7 cellular contexts compared by ENCODE assay signal in genomic region chr7:73520673-73521635, GRCh38. TPM values are rescaled to one million over a fixed set of nuclear protein-coding genes. Genes with fewer than 3 reads are reported as not detected.
DNase-seq lines count a peak whose midpoint lies in the region; TF ChIP-seq lines count a peak whose summit lies in the region.

No MANE protein-coding gene starts in this region.

- H3K4me1 Mint-ChIP-seq in activated CD4-positive, alpha-beta T cell treated with anti-CD3 and anti-CD28 coated beads, Interleukin-2, amount 10 ng/mL, durations not matched to agents 7 days and 5 days: peaks cover 55% of the 10 kb centered on the region
- peaks cover 27% of the 10 kb centered on the region for H3K4me1 Mint-ChIP-seq in progenitor cell of endocrine pancreas (ENCODE audit: low read depth)

- no peaks in the 10 kb centered on the region for H3K9me3 ChIP-seq in HUES48 (ENCODE audit: control insufficient read depth, insufficient read depth, low read length)

- no peaks in the 10 kb centered on the region for H3K27me3 Mint-ChIP-seq in activated CD4-positive, alpha-beta T cell treated with anti-CD3 and anti-CD28 coated beads, Interleukin-2, amount 10 ng/mL, durations not matched to agents 7 days and 5 days
- H3K27me3 Mint-ChIP-seq in progenitor cell of endocrine pancreas: no peaks in the 10 kb centered on the region

- CTCF ChIA-PET in activated CD4-positive, alpha-beta T cell treated with anti-CD3 and anti-CD28 coated beads, Interleukin-2, amount 10 ng/mL, durations not matched to agents 7 days and 5 days (lab: Charles Lee): interaction anchor here (1.5 to 4.1 kb wide), 5 partner anchors 17 to 213 kb away, joined by 3 to 18 read pairs (median 5); no protein-coding TSS in a partner anchor

- H3K4me3 ChIP-seq in HUES48 (ENCODE audit: low read depth, low read length) (peak overlapping the region; percentile 69), foreskin fibroblast (ENCODE audit: low read depth in 1 of 2, low read length in 2 of 2) (peak overlapping the region; percentile 65 to 84)

- no peaks in the 10 kb centered on the region for H3K9me3 Mint-ChIP-seq in activated CD4-positive, alpha-beta T cell treated with anti-CD3 and anti-CD28 coated beads, Interleukin-2, amount 10 ng/mL, durations not matched to agents 7 days and 5 days
- no peaks in the 10 kb centered on the region for H3K9me3 Mint-ChIP-seq in progenitor cell of endocrine pancreas (ENCODE audit: low read depth)

- peak overlapping the region; percentile 99 for H3K27ac ChIP-seq in HUES48 (ENCODE audit: low read depth, low read length)

- H3K27me3 ChIP-seq in HUES48 (ENCODE audit: control insufficient read depth, insufficient read depth, low read length): no peaks in the 10 kb centered on the region

- DNase-seq in ELR (ENCODE audit: low read depth) (peak; percentile 45), foreskin fibroblast (peak in 1 of 2 donors; percentile 34), progenitor cell of endocrine pancreas (ENCODE audit: low spot score, unreplicated experiment) (no peak), activated gamma-delta T cell (lab: John Stamatoyannopoulos, UW) (no peak), GOT3 (lab: John Stamatoyannopoulos, UW) (no peak)
- DNase-seq in activated CD4-positive, alpha-beta T cell treated with anti-CD3 and anti-CD28 coated beads, Interleukin-2, amount 10 ng/mL, durations not matched to agents 7 days and 5 days: no peak

- peak overlapping the region; percentile 97 for H3K27ac Mint-ChIP-seq in activated CD4-positive, alpha-beta T cell treated with anti-CD3 and anti-CD28 coated beads, Interleukin-2, amount 10 ng/mL, durations not matched to agents 7 days and 5 days
- peak overlapping the region; percentile 86 for H3K27ac Mint-ChIP-seq in progenitor cell of endocrine pancreas

- H3K36me3 Mint-ChIP-seq in activated CD4-positive, alpha-beta T cell treated with anti-CD3 and anti-CD28 coated beads, Interleukin-2, amount 10 ng/mL, durations not matched to agents 7 days and 5 days (ENCODE audit: low read depth): peaks cover 43% of the 10 kb centered on the region
- H3K36me3 Mint-ChIP-seq in progenitor cell of endocrine pancreas (ENCODE audit: insufficient read depth): peaks cover 15% of the 10 kb centered on the region

- peaks cover 33% of the 10 kb centered on the region for H3K36me3 ChIP-seq in HUES48 (ENCODE audit: control insufficient read depth, insufficient read depth, low read length)

- POLR2A ChIA-PET in activated CD4-positive, alpha-beta T cell treated with anti-CD3 and anti-CD28 coated beads, Interleukin-2, amount 10 ng/mL, durations not matched to agents 7 days and 5 days (lab: Charles Lee): interaction anchor here (0.6 kb wide), 1 partner anchor 95 kb away, joined by 3 read pairs; no protein-coding TSS in a partner anchor

- TF ChIP-seq CTCF in foreskin fibroblast (IDR thresholded peaks at IDR 0.05; ENCODE audit: low read depth, low read length) (no peak), progenitor cell of endocrine pancreas (IDR thresholded peaks at IDR 0.05; ENCODE audit: unreplicated experiment) (no peak)

- H3K4me3 Mint-ChIP-seq in activated CD4-positive, alpha-beta T cell treated with anti-CD3 and anti-CD28 coated beads, Interleukin-2, amount 10 ng/mL, durations not matched to agents 7 days and 5 days: peak overlapping the region; percentile 96
- peak overlapping the region; percentile 91 for H3K4me3 Mint-ChIP-seq in progenitor cell of endocrine pancreas (ENCODE audit: low read depth)

- H3K4me1 ChIP-seq in HUES48 (ENCODE audit: control insufficient read depth, insufficient read depth, low read length): peaks cover 2% of the 10 kb centered on the region; the same call in 1 of the 2 replicates

- H3K9ac ChIP-seq in HUES48 (ENCODE audit: low read depth, low read length): peak overlapping the region; percentile 89

RNA-seq across cellular contexts. Expression of gene BAZ1B, which starts 1.1 kb away (rescaled TPM):
- 100 to 1,000 TPM in 1 of 2 experiments, 10 to 100 TPM in 1; 96.5 to 103 TPM for total RNA-seq in activated CD4-positive, alpha-beta T cell treated with anti-CD3 and anti-CD28 coated beads, Interleukin-2, amount 10 ng/mL, durations not matched to agents 7 days and 5 days
- total RNA-seq in progenitor cell of endocrine pancreas: 90.5 and 92.1 TPM in 2 replicates

RNA-seq across cellular contexts. Expression of gene BCL7B, which starts 36.5 kb away (rescaled TPM):
- 10 to 100 TPM; 69.7 to 93.0 TPM for total RNA-seq in activated CD4-positive, alpha-beta T cell treated with anti-CD3 and anti-CD28 coated beads, Interleukin-2, amount 10 ng/mL, durations not matched to agents 7 days and 5 days
- 37.8 and 46.1 TPM in 2 replicates for total RNA-seq in progenitor cell of endocrine pancreas

RNA-seq across cellular contexts. Expression of gene TBL2, which starts 57.4 kb away (rescaled TPM):
- 10 to 100 TPM; 25.3 to 28.2 TPM for total RNA-seq in activated CD4-positive, alpha-beta T cell treated with anti-CD3 and anti-CD28 coated beads, Interleukin-2, amount 10 ng/mL, durations not matched to agents 7 days and 5 days
- 42.1 and 44.9 TPM in 2 replicates for total RNA-seq in progenitor cell of endocrine pancreas
